ENCODE assay signal across 8 cellular contexts in the genomic region with DNA sequence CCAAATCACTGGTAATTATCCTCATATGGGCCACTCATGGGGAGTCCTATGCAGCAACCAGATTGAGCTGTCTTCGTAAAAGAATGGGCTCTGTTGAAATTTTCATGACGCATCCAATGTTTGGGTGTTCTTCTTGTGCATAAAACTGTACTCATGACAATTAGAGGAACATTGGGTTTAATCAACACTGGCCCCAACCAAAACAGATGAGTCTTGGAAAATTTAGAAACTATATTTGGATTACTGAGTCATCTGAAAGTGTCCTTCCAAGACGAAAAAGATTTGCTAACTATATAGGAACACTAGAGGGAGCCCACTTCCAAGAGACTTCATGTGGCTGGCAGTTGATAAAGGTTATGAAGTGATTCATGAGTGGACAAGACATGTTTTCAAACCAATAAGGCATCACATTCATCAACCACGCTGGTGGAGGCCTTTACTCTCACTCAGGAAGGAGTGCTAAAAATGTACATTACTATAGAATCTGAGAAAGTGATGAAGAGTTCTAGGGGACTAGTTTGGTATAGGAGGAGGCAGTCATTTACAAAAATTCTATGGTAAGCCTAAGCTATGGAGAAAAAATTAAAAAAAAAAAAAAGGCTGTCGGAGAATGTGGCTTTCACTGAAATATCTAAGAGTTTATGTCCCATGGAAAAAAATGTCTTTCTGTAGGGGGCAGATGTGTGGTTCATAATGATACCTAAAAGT.
DNase-seq lines count a peak whose midpoint lies in the region; ATAC-seq and TF ChIP-seq lines count a peak whose summit lies in the region.

No MANE protein-coding gene starts in this region.

- no peak overlapping the region for H3K4ac ChIP-seq in mesenchymal stem cell (ENCODE audit: low read depth in 1 of 2, low read length in 2 of 2)

- DNase-seq in GM03348 (ENCODE audit: low spot score) (peak; percentile 61), NCI-H146 treated with DMSO at 0.1 percent for 48 hours (lab: John Stamatoyannopoulos, UW; ENCODE audit: unreplicated experiment) (peak; percentile 10), WTC11 (ENCODE audit: low spot score) (no peak), mesenchymal stem cell (peak; percentile 56), T1000 (lab: John Stamatoyannopoulos, UW) (no peak)
- no peak for DNase-seq in CD8-positive, alpha-beta T cell

- no peak overlapping the region for H4K91ac ChIP-seq in mesenchymal stem cell (ENCODE audit: low read length)

- WGBS in mesenchymal stem cell: 59% methylated on average over 4 of the region's 5 CpGs

- no peak overlapping the region for H2AFZ ChIP-seq in mesenchymal stem cell (ENCODE audit: low read depth, low read length)

- H3K27ac ChIP-seq in mesenchymal stem cell (ENCODE audit: low read length, poor library complexity, severe bottlenecking): no peak overlapping the region
- H3K27ac ChIP-seq in CD8-positive, alpha-beta T cell (ENCODE audit: low read depth, low read length): no peak overlapping the region

- H3K4me3 ChIP-seq in mesenchymal stem cell (ENCODE audit: insufficient read depth in 1 of 2, low read depth in 1 of 2, low read length in 2 of 2): no peak overlapping the region
- no peak overlapping the region for H3K4me3 ChIP-seq in CD8-positive, alpha-beta T cell (ENCODE audit: low read depth, low read length)

- no peak overlapping the region for H3K4me3 Mint-ChIP-seq in WTC11
- H3K4me3 Mint-ChIP-seq in CD8-positive, alpha-beta T cell: no peak overlapping the region

- no peak overlapping the region for H3K4me2 ChIP-seq in mesenchymal stem cell (ENCODE audit: low read length, poor library complexity, severe bottlenecking)

- no peak overlapping the region for H2AK5ac ChIP-seq in mesenchymal stem cell (ENCODE audit: low read length, severe bottlenecking)

- no peak overlapping the region for H3K18ac ChIP-seq in mesenchymal stem cell (ENCODE audit: low read depth in 1 of 2, low read length in 2 of 2)

- H3K4me1 Mint-ChIP-seq in WTC11: no peaks in the 10 kb centered on the region
- H3K4me1 Mint-ChIP-seq in CD8-positive, alpha-beta T cell (ENCODE audit: low read depth): no peaks in the 10 kb centered on the region

- H2BK12ac ChIP-seq in mesenchymal stem cell (ENCODE audit: low read length in 2 of 2): no peak overlapping the region

- no peaks in the 10 kb centered on the region for H3K27me3 Mint-ChIP-seq in WTC11 (ENCODE audit: low read depth)
- no peaks in the 10 kb centered on the region for H3K27me3 Mint-ChIP-seq in CD8-positive, alpha-beta T cell (ENCODE audit: low read depth)

- no peaks in the 10 kb centered on the region for H3K36me3 Mint-ChIP-seq in WTC11
- H3K36me3 Mint-ChIP-seq in CD8-positive, alpha-beta T cell: no peaks in the 10 kb centered on the region

- no peaks in the 10 kb centered on the region for H3K79me1 ChIP-seq in mesenchymal stem cell (replicated peaks; ENCODE audit: low read length, poor library complexity, severe bottlenecking)

- H3K23ac ChIP-seq in mesenchymal stem cell (ENCODE audit: low read length in 2 of 2): no peak overlapping the region

- no peaks in the 10 kb centered on the region for H3K9me3 ChIP-seq in mesenchymal stem cell (ENCODE audit: control insufficient read depth, low read length)
- H3K9me3 ChIP-seq in CD8-positive, alpha-beta T cell (ENCODE audit: low read length): no peaks in the 10 kb centered on the region

- no peak overlapping the region for H4K8ac ChIP-seq in mesenchymal stem cell (ENCODE audit: low read length)

- no peaks in the 10 kb centered on the region for H3K9me3 Mint-ChIP-seq in WTC11
- H3K9me3 Mint-ChIP-seq in CD8-positive, alpha-beta T cell: peaks cover 14% of the 10 kb centered on the region

- H3K27ac Mint-ChIP-seq in WTC11: no peak overlapping the region
- H3K27ac Mint-ChIP-seq in CD8-positive, alpha-beta T cell: no peak overlapping the region

- CTCF ChIA-PET in WTC11 (lab: Charles Lee): interaction anchor here (1.7 to 1.9 kb wide), 2 partner anchors 20 to 289 kb away, joined by 4 to 6 read pairs; no protein-coding TSS in a partner anchor
- CTCF ChIA-PET in CD8-positive, alpha-beta T cell (lab: Charles Lee): no interaction called here

- H3K4me1 ChIP-seq in mesenchymal stem cell (ENCODE audit: control insufficient read depth, insufficient read depth, low read depth, low read length): no peaks in the 10 kb centered on the region
- no peaks in the 10 kb centered on the region for H3K4me1 ChIP-seq in CD8-positive, alpha-beta T cell (ENCODE audit: insufficient read depth, low read length)

- no peak overlapping the region for H2BK15ac ChIP-seq in mesenchymal stem cell (ENCODE audit: low read depth, poor library complexity, severe bottlenecking)

- ATAC-seq in WTC11: peak; percentile 69
- no peak for ATAC-seq in GM21723 (IDR thresholded peaks at IDR 0.05; ENCODE audit: unreplicated experiment)
- no peak for ATAC-seq in HG02870 (IDR thresholded peaks at IDR 0.05; ENCODE audit: unreplicated experiment)
- no peak for ATAC-seq in CD8-positive, alpha-beta T cell

- H2BK5ac ChIP-seq in mesenchymal stem cell (ENCODE audit: low read depth, low read length, poor library complexity, severe bottlenecking): no peak overlapping the region

- TF ChIP-seq CTCF in WTC11 (IDR thresholded peaks at IDR 0.05): 0 out of 2 replicates have a peak, but pooled peaks have one; percentile 13
- TF ChIP-seq CTCF in CD8-positive, alpha-beta T cell (IDR thresholded peaks at IDR 0.05): no peak

- H3K36me3 ChIP-seq in mesenchymal stem cell (ENCODE audit: control insufficient read depth in 1 of 2, insufficient read depth in 2 of 2, low read depth in 1 of 2, low read length in 2 of 2): no peaks in the 10 kb centered on the region
- no peaks in the 10 kb centered on the region for H3K36me3 ChIP-seq in CD8-positive, alpha-beta T cell (ENCODE audit: insufficient read depth, low read length)

- no peak overlapping the region for H2BK120ac ChIP-seq in mesenchymal stem cell (ENCODE audit: low read depth, low read length)

- intact Hi-C loops in CD8-positive, alpha-beta T cell (cut with DNase I, micrococcal nuclease): no loop called here

- no peak overlapping the region for H3K9ac ChIP-seq in mesenchymal stem cell (ENCODE audit: low read length)

- POLR2A ChIA-PET in WTC11 (lab: Charles Lee): no interaction called here
- POLR2A ChIA-PET in CD8-positive, alpha-beta T cell (lab: Charles Lee): no interaction called here

- H3K14ac ChIP-seq in mesenchymal stem cell (ENCODE audit: low read length in 2 of 2): no peak overlapping the region

- no peaks in the 10 kb centered on the region for H3K27me3 ChIP-seq in mesenchymal stem cell (ENCODE audit: control insufficient read depth in 1 of 2, insufficient read depth in 1 of 2, low read length in 2 of 2)
- H3K27me3 ChIP-seq in CD8-positive, alpha-beta T cell (ENCODE audit: insufficient read depth, low read length): no peaks in the 10 kb centered on the region

TF ChIP-seq in WTC11, 78 proteins besides CTCF, POLR2A, EP300 and RAD21:
- TF ChIP-seq, protein P1, sequence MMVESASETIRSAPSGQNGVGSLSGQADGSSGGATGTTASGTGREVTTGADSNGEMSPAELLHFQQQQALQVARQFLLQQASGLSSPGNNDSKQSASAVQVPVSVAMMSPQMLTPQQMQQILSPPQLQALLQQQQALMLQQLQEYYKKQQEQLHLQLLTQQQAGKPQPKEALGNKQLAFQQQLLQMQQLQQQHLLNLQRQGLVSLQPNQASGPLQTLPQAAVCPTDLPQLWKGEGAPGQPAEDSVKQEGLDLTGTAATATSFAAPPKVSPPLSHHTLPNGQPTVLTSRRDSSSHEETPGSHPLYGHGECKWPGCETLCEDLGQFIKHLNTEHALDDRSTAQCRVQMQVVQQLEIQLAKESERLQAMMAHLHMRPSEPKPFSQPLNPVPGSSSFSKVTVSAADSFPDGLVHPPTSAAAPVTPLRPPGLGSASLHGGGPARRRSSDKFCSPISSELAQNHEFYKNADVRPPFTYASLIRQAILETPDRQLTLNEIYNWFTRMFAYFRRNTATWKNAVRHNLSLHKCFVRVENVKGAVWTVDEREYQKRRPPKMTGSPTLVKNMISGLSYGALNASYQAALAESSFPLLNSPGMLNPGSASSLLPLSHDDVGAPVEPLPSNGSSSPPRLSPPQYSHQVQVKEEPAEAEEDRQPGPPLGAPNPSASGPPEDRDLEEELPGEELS (CRISPR knock-in tag; IDR thresholded peaks at IDR 0.05): no peak
- no peak for TF ChIP-seq ZNF317 (CRISPR knock-in tag; IDR thresholded peaks at IDR 0.05; ENCODE audit: borderline replicate concordance, low read depth)
- TF ChIP-seq, protein P2, sequence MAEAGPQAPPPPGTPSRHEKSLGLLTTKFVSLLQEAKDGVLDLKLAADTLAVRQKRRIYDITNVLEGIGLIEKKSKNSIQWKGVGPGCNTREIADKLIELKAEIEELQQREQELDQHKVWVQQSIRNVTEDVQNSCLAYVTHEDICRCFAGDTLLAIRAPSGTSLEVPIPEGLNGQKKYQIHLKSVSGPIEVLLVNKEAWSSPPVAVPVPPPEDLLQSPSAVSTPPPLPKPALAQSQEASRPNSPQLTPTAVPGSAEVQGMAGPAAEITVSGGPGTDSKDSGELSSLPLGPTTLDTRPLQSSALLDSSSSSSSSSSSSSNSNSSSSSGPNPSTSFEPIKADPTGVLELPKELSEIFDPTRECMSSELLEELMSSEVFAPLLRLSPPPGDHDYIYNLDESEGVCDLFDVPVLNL (CRISPR knock-in tag; IDR thresholded peaks at IDR 0.05; ENCODE audit: borderline replicate concordance, low read depth): no peak
- TF ChIP-seq HMGXB4 (CRISPR knock-in tag; IDR thresholded peaks at IDR 0.05): no peak

Comparison
In these comparisons a context has a peak if more than half of its experiments do, and no peak if none do; other contexts are left out.
1. DNase-seq: peak in GM03348 (single experiment), NCI-H146 treated with DMSO at 0.1 percent for 48 hours (single experiment) and mesenchymal stem cell (single experiment); none in WTC11 (single experiment), CD8-positive, alpha-beta T cell (0 of 7) and T1000 (single experiment).